1 cellular context compared by ENCODE assay signal in the genomic region with DNA sequence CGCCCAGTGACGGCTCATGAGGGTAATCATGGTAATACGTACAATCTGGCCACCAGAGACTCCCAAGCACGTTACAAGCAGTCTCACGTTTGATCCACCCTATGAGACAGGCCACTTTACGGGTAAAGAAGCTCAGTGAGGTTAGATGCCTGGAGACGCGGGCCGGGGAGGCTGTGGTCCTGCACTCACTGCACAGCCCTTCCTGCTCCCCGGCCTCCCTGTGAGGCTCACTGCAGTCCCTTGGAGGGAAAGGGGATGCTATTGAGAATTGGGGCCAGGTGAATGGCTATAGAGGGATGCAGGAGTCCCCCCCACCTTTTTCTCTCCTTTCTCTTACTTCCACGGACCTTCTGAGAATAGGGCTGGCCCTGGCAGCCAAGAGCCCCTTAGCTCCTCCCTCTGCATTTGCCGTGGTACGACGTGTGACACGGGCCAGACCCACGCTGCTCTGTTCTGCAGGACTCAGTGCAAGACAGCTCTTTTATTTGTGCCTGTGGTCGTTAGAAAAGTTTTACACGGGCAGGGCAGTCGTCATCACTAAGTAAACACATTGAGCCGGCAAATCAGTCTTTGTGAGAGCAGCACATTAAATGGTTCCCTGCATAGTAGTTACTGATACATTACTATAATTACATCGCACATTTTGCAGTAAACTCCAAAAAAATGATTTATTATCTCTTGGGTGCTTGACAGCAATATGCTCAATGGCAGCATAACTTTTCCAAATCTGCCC.
TF ChIP-seq lines count a peak whose summit lies in the region.

No MANE protein-coding gene starts in this region.

TF ChIP-seq in HEK293, 187 proteins besides CTCF, POLR2A, EP300 and RAD21 (continued from another document and continues in another):
- TF ChIP-seq, protein P1, sequence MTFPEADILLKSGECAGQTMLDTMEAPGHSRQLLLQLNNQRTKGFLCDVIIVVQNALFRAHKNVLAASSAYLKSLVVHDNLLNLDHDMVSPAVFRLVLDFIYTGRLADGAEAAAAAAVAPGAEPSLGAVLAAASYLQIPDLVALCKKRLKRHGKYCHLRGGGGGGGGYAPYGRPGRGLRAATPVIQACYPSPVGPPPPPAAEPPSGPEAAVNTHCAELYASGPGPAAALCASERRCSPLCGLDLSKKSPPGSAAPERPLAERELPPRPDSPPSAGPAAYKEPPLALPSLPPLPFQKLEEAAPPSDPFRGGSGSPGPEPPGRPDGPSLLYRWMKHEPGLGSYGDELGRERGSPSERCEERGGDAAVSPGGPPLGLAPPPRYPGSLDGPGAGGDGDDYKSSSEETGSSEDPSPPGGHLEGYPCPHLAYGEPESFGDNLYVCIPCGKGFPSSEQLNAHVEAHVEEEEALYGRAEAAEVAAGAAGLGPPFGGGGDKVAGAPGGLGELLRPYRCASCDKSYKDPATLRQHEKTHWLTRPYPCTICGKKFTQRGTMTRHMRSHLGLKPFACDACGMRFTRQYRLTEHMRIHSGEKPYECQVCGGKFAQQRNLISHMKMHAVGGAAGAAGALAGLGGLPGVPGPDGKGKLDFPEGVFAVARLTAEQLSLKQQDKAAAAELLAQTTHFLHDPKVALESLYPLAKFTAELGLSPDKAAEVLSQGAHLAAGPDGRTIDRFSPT (tag by site-specific recombination; IDR thresholded peaks at IDR 0.05) = no peak
- TF ChIP-seq ZNF155 (tag by site-specific recombination; IDR thresholded peaks at IDR 0.05) (no peak), ZNF654 (tag by site-specific recombination; IDR thresholded peaks at IDR 0.05; ENCODE audit: low read depth) (no peak), ZNF211 (tag by site-specific recombination; IDR thresholded peaks at IDR 0.05; ENCODE audit: low read depth) (no peak), ZNF175 (tag by site-specific recombination; IDR thresholded peaks at IDR 0.05) (no peak), ZNF292 (tag by site-specific recombination; IDR thresholded peaks at IDR 0.05; ENCODE audit: borderline replicate concordance, low read depth) (no peak), ZNF433 (tag by site-specific recombination; IDR thresholded peaks at IDR 0.05; ENCODE audit: low read depth) (no peak), ZNF157 (tag by site-specific recombination; IDR thresholded peaks at IDR 0.05) (no peak), ZFP3 (tag by site-specific recombination; IDR thresholded peaks at IDR 0.05; ENCODE audit: low read depth) (no peak), OSR2 (tag by site-specific recombination; IDR thresholded peaks at IDR 0.05) (peak; percentile 74), ZNF416 (tag by site-specific recombination; IDR thresholded peaks at IDR 0.05) (no peak), ZNF341 (tag by site-specific recombination; IDR thresholded peaks at IDR 0.05; ENCODE audit: low read depth) (peak; percentile 43; the same call in 1 of the 2 replicates), ZBTB48 (tag by site-specific recombination; IDR thresholded peaks at IDR 0.05) (no peak), ZNF555 (tag by site-specific recombination; conservative IDR thresholded peaks at IDR 0.05) (no peak), SETDB1 (IDR thresholded peaks at IDR 0.05; ENCODE audit: insufficient read length, low read length) (no peak), ZNF48 (tag by site-specific recombination; IDR thresholded peaks at IDR 0.05) (no peak), ZNF561 (tag by site-specific recombination; IDR thresholded peaks at IDR 0.05; ENCODE audit: borderline replicate concordance) (no peak), ZNF146 (tag by site-specific recombination; IDR thresholded peaks at IDR 0.05) (no peak), ZNF423 (tag by site-specific recombination; IDR thresholded peaks at IDR 0.05) (no peak), PRDM1 (tag by site-specific recombination; IDR thresholded peaks at IDR 0.05) (no peak), ZFP37 (tag by site-specific recombination; IDR thresholded peaks at IDR 0.05) (no peak), ZNF629 (tag by site-specific recombination; IDR thresholded peaks at IDR 0.05) (peak; percentile 58), ZNF174 (tag by site-specific recombination; IDR thresholded peaks at IDR 0.05) (no peak), ZNF266 (tag by site-specific recombination; IDR thresholded peaks at IDR 0.05; ENCODE audit: low read depth) (no peak), ZBTB21 (tag by site-specific recombination; IDR thresholded peaks at IDR 0.05) (no peak), GLI4 (tag by site-specific recombination; IDR thresholded peaks at IDR 0.05) (no peak)
- TF ChIP-seq, protein P2, sequence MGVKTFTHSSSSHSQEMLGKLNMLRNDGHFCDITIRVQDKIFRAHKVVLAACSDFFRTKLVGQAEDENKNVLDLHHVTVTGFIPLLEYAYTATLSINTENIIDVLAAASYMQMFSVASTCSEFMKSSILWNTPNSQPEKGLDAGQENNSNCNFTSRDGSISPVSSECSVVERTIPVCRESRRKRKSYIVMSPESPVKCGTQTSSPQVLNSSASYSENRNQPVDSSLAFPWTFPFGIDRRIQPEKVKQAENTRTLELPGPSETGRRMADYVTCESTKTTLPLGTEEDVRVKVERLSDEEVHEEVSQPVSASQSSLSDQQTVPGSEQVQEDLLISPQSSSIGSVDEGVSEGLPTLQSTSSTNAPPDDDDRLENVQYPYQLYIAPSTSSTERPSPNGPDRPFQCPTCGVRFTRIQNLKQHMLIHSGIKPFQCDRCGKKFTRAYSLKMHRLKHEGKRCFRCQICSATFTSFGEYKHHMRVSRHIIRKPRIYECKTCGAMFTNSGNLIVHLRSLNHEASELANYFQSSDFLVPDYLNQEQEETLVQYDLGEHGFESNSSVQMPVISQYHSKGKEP (tag by site-specific recombination; IDR thresholded peaks at IDR 0.05) = peak; percentile 73
- TF ChIP-seq, protein P3, sequence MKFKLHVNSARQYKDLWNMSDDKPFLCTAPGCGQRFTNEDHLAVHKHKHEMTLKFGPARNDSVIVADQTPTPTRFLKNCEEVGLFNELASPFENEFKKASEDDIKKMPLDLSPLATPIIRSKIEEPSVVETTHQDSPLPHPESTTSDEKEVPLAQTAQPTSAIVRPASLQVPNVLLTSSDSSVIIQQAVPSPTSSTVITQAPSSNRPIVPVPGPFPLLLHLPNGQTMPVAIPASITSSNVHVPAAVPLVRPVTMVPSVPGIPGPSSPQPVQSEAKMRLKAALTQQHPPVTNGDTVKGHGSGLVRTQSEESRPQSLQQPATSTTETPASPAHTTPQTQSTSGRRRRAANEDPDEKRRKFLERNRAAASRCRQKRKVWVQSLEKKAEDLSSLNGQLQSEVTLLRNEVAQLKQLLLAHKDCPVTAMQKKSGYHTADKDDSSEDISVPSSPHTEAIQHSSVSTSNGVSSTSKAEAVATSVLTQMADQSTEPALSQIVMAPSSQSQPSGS (tag by site-specific recombination; IDR thresholded peaks at IDR 0.05; ENCODE audit: low read depth) = 0 out of 2 replicates have a peak, but pooled peaks have one; percentile 20
- TF ChIP-seq, protein P4, sequence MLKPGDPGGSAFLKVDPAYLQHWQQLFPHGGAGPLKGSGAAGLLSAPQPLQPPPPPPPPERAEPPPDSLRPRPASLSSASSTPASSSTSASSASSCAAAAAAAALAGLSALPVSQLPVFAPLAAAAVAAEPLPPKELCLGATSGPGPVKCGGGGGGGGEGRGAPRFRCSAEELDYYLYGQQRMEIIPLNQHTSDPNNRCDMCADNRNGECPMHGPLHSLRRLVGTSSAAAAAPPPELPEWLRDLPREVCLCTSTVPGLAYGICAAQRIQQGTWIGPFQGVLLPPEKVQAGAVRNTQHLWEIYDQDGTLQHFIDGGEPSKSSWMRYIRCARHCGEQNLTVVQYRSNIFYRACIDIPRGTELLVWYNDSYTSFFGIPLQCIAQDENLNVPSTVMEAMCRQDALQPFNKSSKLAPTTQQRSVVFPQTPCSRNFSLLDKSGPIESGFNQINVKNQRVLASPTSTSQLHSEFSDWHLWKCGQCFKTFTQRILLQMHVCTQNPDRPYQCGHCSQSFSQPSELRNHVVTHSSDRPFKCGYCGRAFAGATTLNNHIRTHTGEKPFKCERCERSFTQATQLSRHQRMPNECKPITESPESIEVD (tag by site-specific recombination; IDR thresholded peaks at IDR 0.05) = peak; percentile 95
- TF ChIP-seq, protein P5, sequence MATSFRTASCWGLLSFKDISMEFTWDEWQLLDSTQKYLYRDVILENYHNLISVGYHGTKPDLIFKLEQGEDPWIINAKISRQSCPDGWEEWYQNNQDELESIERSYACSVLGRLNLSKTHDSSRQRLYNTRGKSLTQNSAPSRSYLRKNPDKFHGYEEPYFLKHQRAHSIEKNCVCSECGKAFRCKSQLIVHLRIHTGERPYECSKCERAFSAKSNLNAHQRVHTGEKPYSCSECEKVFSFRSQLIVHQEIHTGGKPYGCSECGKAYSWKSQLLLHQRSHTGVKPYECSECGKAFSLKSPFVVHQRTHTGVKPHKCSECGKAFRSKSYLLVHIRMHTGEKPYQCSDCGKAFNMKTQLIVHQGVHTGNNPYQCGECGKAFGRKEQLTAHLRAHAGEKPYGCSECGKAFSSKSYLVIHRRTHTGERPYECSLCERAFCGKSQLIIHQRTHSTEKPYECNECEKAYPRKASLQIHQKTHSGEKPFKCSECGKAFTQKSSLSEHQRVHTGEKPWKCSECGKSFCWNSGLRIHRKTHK (tag by site-specific recombination; IDR thresholded peaks at IDR 0.05) = no peak
- TF ChIP-seq, protein P6, sequence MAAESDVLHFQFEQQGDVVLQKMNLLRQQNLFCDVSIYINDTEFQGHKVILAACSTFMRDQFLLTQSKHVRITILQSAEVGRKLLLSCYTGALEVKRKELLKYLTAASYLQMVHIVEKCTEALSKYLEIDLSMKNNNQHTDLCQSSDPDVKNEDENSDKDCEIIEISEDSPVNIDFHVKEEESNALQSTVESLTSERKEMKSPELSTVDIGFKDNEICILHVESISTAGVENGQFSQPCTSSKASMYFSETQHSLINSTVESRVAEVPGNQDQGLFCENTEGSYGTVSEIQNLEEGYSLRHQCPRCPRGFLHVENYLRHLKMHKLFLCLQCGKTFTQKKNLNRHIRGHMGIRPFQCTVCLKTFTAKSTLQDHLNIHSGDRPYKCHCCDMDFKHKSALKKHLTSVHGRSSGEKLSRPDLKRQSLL (tag by site-specific recombination; IDR thresholded peaks at IDR 0.05) = no peak
- TF ChIP-seq, protein P7, sequence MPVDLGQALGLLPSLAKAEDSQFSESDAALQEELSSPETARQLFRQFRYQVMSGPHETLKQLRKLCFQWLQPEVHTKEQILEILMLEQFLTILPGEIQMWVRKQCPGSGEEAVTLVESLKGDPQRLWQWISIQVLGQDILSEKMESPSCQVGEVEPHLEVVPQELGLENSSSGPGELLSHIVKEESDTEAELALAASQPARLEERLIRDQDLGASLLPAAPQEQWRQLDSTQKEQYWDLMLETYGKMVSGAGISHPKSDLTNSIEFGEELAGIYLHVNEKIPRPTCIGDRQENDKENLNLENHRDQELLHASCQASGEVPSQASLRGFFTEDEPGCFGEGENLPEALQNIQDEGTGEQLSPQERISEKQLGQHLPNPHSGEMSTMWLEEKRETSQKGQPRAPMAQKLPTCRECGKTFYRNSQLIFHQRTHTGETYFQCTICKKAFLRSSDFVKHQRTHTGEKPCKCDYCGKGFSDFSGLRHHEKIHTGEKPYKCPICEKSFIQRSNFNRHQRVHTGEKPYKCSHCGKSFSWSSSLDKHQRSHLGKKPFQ (tag by site-specific recombination; IDR thresholded peaks at IDR 0.05) = 0 out of 2 replicates have a peak, but pooled peaks have one; percentile 23
- TF ChIP-seq, protein P8, sequence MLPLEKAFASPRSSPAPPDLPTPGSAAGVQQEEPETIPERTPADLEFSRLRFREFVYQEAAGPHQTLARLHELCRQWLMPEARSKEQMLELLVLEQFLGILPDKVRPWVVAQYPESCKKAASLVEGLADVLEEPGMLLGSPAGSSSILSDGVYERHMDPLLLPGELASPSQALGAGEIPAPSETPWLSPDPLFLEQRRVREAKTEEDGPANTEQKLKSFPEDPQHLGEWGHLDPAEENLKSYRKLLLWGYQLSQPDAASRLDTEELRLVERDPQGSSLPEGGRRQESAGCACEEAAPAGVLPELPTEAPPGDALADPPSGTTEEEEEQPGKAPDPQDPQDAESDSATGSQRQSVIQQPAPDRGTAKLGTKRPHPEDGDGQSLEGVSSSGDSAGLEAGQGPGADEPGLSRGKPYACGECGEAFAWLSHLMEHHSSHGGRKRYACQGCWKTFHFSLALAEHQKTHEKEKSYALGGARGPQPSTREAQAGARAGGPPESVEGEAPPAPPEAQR (tag by site-specific recombination; IDR thresholded peaks at IDR 0.05) = no peak
- TF ChIP-seq, protein P9, sequence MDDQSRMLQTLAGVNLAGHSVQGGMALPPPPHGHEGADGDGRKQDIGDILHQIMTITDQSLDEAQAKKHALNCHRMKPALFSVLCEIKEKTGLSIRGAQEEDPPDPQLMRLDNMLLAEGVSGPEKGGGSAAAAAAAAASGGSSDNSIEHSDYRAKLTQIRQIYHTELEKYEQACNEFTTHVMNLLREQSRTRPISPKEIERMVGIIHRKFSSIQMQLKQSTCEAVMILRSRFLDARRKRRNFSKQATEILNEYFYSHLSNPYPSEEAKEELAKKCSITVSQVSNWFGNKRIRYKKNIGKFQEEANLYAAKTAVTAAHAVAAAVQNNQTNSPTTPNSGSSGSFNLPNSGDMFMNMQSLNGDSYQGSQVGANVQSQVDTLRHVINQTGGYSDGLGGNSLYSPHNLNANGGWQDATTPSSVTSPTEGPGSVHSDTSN (CRISPR knock-in tag; IDR thresholded peaks at IDR 0.05) = no peak
- TF ChIP-seq, protein P10, sequence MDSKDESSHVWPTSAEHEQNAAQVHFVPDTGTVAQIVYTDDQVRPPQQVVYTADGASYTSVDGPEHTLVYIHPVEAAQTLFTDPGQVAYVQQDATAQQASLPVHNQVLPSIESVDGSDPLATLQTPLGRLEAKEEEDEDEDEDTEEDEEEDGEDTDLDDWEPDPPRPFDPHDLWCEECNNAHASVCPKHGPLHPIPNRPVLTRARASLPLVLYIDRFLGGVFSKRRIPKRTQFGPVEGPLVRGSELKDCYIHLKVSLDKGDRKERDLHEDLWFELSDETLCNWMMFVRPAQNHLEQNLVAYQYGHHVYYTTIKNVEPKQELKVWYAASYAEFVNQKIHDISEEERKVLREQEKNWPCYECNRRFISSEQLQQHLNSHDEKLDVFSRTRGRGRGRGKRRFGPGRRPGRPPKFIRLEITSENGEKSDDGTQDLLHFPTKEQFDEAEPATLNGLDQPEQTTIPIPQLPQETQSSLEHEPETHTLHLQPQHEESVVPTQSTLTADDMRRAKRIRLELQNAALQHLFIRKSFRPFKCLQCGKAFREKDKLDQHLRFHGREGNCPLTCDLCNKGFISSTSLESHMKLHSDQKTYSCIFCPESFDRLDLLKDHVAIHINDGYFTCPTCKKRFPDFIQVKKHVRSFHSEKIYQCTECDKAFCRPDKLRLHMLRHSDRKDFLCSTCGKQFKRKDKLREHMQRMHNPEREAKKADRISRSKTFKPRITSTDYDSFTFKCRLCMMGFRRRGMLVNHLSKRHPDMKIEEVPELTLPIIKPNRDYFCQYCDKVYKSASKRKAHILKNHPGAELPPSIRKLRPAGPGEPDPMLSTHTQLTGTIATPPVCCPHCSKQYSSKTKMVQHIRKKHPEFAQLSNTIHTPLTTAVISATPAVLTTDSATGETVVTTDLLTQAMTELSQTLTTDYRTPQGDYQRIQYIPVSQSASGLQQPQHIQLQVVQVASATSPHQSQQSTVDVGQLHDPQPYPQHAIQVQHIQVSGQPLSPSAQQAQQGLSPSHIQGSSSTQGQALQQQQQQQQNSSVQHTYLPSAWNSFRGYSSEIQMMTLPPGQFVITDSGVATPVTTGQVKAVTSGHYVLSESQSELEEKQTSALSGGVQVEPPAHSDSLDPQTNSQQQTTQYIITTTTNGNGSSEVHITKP (tag by site-specific recombination; IDR thresholded peaks at IDR 0.05) = no peak
- TF ChIP-seq, protein P11, sequence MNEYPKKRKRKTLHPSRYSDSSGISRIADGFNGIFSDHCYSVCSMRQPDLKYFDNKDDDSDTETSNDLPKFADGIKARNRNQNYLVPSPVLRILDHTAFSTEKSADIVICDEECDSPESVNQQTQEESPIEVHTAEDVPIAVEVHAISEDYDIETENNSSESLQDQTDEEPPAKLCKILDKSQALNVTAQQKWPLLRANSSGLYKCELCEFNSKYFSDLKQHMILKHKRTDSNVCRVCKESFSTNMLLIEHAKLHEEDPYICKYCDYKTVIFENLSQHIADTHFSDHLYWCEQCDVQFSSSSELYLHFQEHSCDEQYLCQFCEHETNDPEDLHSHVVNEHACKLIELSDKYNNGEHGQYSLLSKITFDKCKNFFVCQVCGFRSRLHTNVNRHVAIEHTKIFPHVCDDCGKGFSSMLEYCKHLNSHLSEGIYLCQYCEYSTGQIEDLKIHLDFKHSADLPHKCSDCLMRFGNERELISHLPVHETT (tag by site-specific recombination; IDR thresholded peaks at IDR 0.05) = peak; percentile 39; the same call in 1 of the 2 replicates
